ENCODE assay signal across 11 cellular contexts in the genomic region with DNA sequence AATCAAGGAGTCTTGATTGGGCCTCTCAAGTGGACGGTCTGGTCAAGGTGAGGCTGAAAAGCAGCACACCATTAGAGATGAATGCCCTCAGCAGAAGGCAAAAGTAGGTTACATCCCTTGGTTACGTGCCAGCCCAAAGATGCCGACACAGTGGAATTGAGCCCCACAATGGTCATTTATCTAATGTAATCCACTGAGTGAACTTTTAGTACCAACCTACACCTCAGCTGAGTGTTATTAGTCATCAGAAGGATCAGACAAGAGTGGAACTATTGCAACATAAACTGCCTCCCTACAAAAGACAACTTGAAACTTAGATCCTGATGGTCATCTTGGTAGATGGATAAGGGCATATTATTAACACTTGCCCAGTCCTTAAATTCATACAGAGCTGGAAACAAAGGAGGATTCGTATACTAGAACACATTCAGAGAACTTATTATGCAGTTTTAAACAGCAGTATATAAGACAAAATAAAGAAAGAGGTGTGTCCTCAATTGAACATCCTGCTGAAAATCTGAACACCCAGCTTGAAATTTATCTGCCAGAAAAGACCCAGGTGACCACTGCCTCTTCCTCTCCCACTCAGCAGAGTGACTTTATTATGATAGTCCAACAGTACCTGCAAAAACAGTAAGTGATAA. TPM values are rescaled to one million over a fixed set of nuclear protein-coding genes. Genes with fewer than 3 reads are reported as not detected.
DNase-seq lines count a peak whose midpoint lies in the region; ATAC-seq and TF ChIP-seq lines count a peak whose summit lies in the region.
"Had no signal": no experiment of that assay in that cellular context is flagged by ENCODE, and none has a peak within 500 bp of the region (broad histone marks: within the 10 kb centered on the region; RNA-seq: fewer than 3 reads in every experiment).

No MANE protein-coding gene starts in this region.

- peak overlapping the region; percentile 47 for H3K27ac Mint-ChIP-seq in CD8-positive, alpha-beta T cell
- peak overlapping the region; percentile 99 for H3K27ac Mint-ChIP-seq in osteocyte (ENCODE audit: unreplicated experiment)

- POLR2A ChIA-PET in CD8-positive, alpha-beta T cell (lab: Charles Lee): no interaction called here

- ATAC-seq in CD8-positive, alpha-beta T cell: no peak
- no peak for ATAC-seq in HG03342 (IDR thresholded peaks at IDR 0.05; ENCODE audit: unreplicated experiment)
- ATAC-seq: effector memory CD8-positive, alpha-beta T cell had no signal

- no peak overlapping the region for H3K27ac ChIP-seq in CD8-positive, alpha-beta T cell (ENCODE audit: low read depth, low read length)

- intact Hi-C loops in CD8-positive, alpha-beta T cell (cut with DNase I, micrococcal nuclease): loop anchor here in 1 of 2 experiments (5.0 kb wide), 1 partner anchor 1180 kb away; the partner anchor contains the start of genes IQCK and KNOP1

- no peak overlapping the region for H3K4me3 ChIP-seq in CD8-positive, alpha-beta T cell (ENCODE audit: low read depth, low read length)
- peak overlapping the region; percentile 89 for H3K4me3 ChIP-seq in epithelial cell of proximal tubule (ENCODE audit: low read depth, low read length)

- CTCF ChIA-PET in CD8-positive, alpha-beta T cell (lab: Charles Lee): interaction anchor here (1.1 to 1.3 kb wide), 2 partner anchors 15 to 47 kb away, joined by 3 to 5 read pairs; no protein-coding TSS in a partner anchor

- H3K9me3 ChIP-seq in CD8-positive, alpha-beta T cell (ENCODE audit: low read length): no peaks in the 10 kb centered on the region

- peaks cover 35% of the 10 kb centered on the region for H3K36me3 Mint-ChIP-seq in CD8-positive, alpha-beta T cell
- H3K36me3 Mint-ChIP-seq in osteocyte (ENCODE audit: unreplicated experiment): peaks cover 10% of the 10 kb centered on the region

- H3K27me3 Mint-ChIP-seq in CD8-positive, alpha-beta T cell (ENCODE audit: low read depth): no peaks in the 10 kb centered on the region
- H3K27me3 Mint-ChIP-seq in osteocyte (ENCODE audit: unreplicated experiment): no peaks in the 10 kb centered on the region
- H3K27me3 Mint-ChIP-seq: effector memory CD8-positive, alpha-beta T cell; naive B cell had no signal

- peaks cover 20% of the 10 kb centered on the region for H3K4me1 ChIP-seq in CD8-positive, alpha-beta T cell (ENCODE audit: insufficient read depth, low read length)

- H3K9me3 Mint-ChIP-seq in CD8-positive, alpha-beta T cell: no peaks in the 10 kb centered on the region
- H3K9me3 Mint-ChIP-seq in osteocyte (ENCODE audit: unreplicated experiment): no peaks in the 10 kb centered on the region
- H3K9me3 Mint-ChIP-seq: effector memory CD8-positive, alpha-beta T cell; naive B cell had no signal

- no peak for TF ChIP-seq CTCF in CD8-positive, alpha-beta T cell (IDR thresholded peaks at IDR 0.05)
- TF ChIP-seq CTCF in epithelial cell of proximal tubule (conservative IDR thresholded peaks at IDR 0.05; ENCODE audit: low read depth, low read length) (no peak), osteocyte (IDR thresholded peaks at IDR 0.05) (no peak)

- no peaks in the 10 kb centered on the region for H3K27me3 ChIP-seq in CD8-positive, alpha-beta T cell (ENCODE audit: insufficient read depth, low read length)

- peaks cover 40% of the 10 kb centered on the region for H3K4me1 Mint-ChIP-seq in CD8-positive, alpha-beta T cell (ENCODE audit: low read depth)
- H3K4me1 Mint-ChIP-seq in osteocyte (ENCODE audit: unreplicated experiment): peaks cover 38% of the 10 kb centered on the region

- DNase-seq in CD8-positive, alpha-beta T cell: no peak
- DNase-seq in OCI-M1 (lab: John Stamatoyannopoulos, UW): peak; percentile 11
- DNase-seq in epithelial cell of proximal tubule (ENCODE audit: low read depth): no peak
- no peak for DNase-seq in osteocyte (ENCODE audit: extremely low spot score, unreplicated experiment)
- DNase-seq in NCI-H1694 treated with DMSO at 0.1 percent for 48 hours (lab: John Stamatoyannopoulos, UW): no peak
- DNase-seq in NCI-H2227 (lab: John Stamatoyannopoulos, UW; ENCODE audit: unreplicated experiment): no peak
- DNase-seq in mesenteric fat pad (ENCODE audit: low spot score): no peak
- DNase-seq: activated CD8-positive, alpha-beta memory T cell treated with anti-CD3 and anti-CD28 coated beads for 24 hours; effector memory CD8-positive, alpha-beta T cell; naive B cell had no signal

- H3K4me3 Mint-ChIP-seq in CD8-positive, alpha-beta T cell: no peak overlapping the region
- H3K4me3 Mint-ChIP-seq in osteocyte (ENCODE audit: unreplicated experiment): no peak overlapping the region
- H3K4me3 Mint-ChIP-seq: effector memory CD8-positive, alpha-beta T cell had no signal

- H3K36me3 ChIP-seq in CD8-positive, alpha-beta T cell (ENCODE audit: insufficient read depth, low read length): no peaks in the 10 kb centered on the region

RNA-seq across cellular contexts. Expression of gene DCUN1D3, which starts 2.8 kb away (rescaled TPM):
- 1 to 10 TPM; 2.3 to 2.6 TPM for total RNA-seq in CD8-positive, alpha-beta T cell
- 7.2 and 7.5 TPM in 2 replicates for total RNA-seq in epithelial cell of proximal tubule
- 19.3 and 19.6 TPM in 2 replicates for total RNA-seq in osteocyte
- total RNA-seq in mesenteric fat pad: 187 TPM

RNA-seq across cellular contexts. Expression of gene LYRM1, which starts 3.2 kb away (rescaled TPM):
- 10 to 100 TPM; 12.4 to 12.7 TPM for total RNA-seq in CD8-positive, alpha-beta T cell
- total RNA-seq in epithelial cell of proximal tubule (23.8 and 32.8 TPM in 2 replicates), osteocyte (14.9 and 18.1 TPM in 2 replicates), mesenteric fat pad (42.0 TPM)
